10 cellular contexts compared by ENCODE assay signal in genomic region chr14:61547186-61548121, GRCh38.
DNase-seq lines count a peak whose midpoint lies in the region; ATAC-seq and TF ChIP-seq lines count a peak whose summit lies in the region.
"Had no signal": no experiment of that assay in that cellular context is flagged by ENCODE, and none has a peak within 500 bp of the region (broad histone marks: within the 10 kb centered on the region; RNA-seq: fewer than 3 reads in every experiment).

No MANE protein-coding gene starts in this region.

- H2BK12ac ChIP-seq in neuronal stem cell (ENCODE audit: low read length), result no peak overlapping the region

- H3K23ac ChIP-seq in neuronal stem cell (ENCODE audit: low read depth, low read length, poor library complexity), result no peak overlapping the region

- H3K36me3 ChIP-seq in neuronal stem cell (replicated peaks in 1 of 2; ENCODE audit: control insufficient read depth in 2 of 2, insufficient read depth in 2 of 2, low read length in 2 of 2), result no peaks in the 10 kb centered on the region

- no peak overlapping the region for H2BK15ac ChIP-seq in neuronal stem cell (ENCODE audit: low read length)

- no peaks in the 10 kb centered on the region for H3K27me3 Mint-ChIP-seq in CD4-positive, alpha-beta T cell
- no peaks in the 10 kb centered on the region for H3K27me3 Mint-ChIP-seq in chondrocyte (ENCODE audit: low read depth)

- DNase-seq in CD4-positive, alpha-beta T cell, result no peak
- peak; percentile 79 for DNase-seq in MV-4-11 (lab: John Stamatoyannopoulos, UW)
- DNase-seq in chondrocyte (ENCODE audit: low spot score), result no peak
- DNase-seq in neuronal stem cell (ENCODE audit: low spot score), result no peak
- no peak for DNase-seq in posterior cingulate gyrus
- DNase-seq in germinal center (ENCODE audit: low spot score), result no peak
- DNase-seq in occipital lobe (lab: John Stamatoyannopoulos, UW), result no peak
- DNase-seq in NCI-H146 (lab: John Stamatoyannopoulos, UW), result no peak

- H3K36me3 Mint-ChIP-seq in CD4-positive, alpha-beta T cell (ENCODE audit: low read depth), result peaks cover 99% of the 10 kb centered on the region
- peaks cover 4% of the 10 kb centered on the region for H3K36me3 Mint-ChIP-seq in chondrocyte (ENCODE audit: low read depth)

- H3K9me3 ChIP-seq in CD4-positive, alpha-beta T cell (ENCODE audit: control insufficient read depth, low read length), result no peaks in the 10 kb centered on the region
- no peaks in the 10 kb centered on the region for H3K9me3 ChIP-seq in neuronal stem cell (replicated peaks in 1 of 2; ENCODE audit: control insufficient read depth in 2 of 2, insufficient read depth in 1 of 2, low read depth in 1 of 2, low read length in 2 of 2)

- peaks cover 0 to 11% of the 10 kb centered on the region in 2 donors for H3K4me1 ChIP-seq in neuronal stem cell (ENCODE audit: control insufficient read depth in 2 of 2, insufficient read depth in 1 of 2, low read depth in 1 of 2, low read length in 2 of 2)

- H3K9ac ChIP-seq in neuronal stem cell (ENCODE audit: low read depth, low read length, poor library complexity), result no peak overlapping the region

- no peak overlapping the region for H2AK5ac ChIP-seq in neuronal stem cell (ENCODE audit: low read depth, low read length)

- no peak for ATAC-seq in CD4-positive, alpha-beta T cell (ENCODE audit: poor library complexity)
- ATAC-seq: left lobe of liver had no signal

- peak overlapping the region; percentile 50 for H3K27ac Mint-ChIP-seq in CD4-positive, alpha-beta T cell
- H3K27ac Mint-ChIP-seq in chondrocyte (ENCODE audit: unreplicated experiment), result peak overlapping the region; percentile 97

- H2BK120ac ChIP-seq in neuronal stem cell (ENCODE audit: low read depth, low read length), result no peak overlapping the region

- H3K4ac ChIP-seq in neuronal stem cell (ENCODE audit: low read length), result no peak overlapping the region

- peak overlapping the region; percentile 3 for H3K18ac ChIP-seq in neuronal stem cell (ENCODE audit: low read length)

- no peak overlapping the region for H4K91ac ChIP-seq in neuronal stem cell (ENCODE audit: low read depth, low read length, poor library complexity)

- H3K79me1 ChIP-seq in neuronal stem cell (ENCODE audit: low read depth, low read length), result no peaks in the 10 kb centered on the region

- H2AFZ ChIP-seq in neuronal stem cell (ENCODE audit: low read length), result no peak overlapping the region

- H2BK5ac ChIP-seq in neuronal stem cell (ENCODE audit: low read length), result no peak overlapping the region

- intact Hi-C loops in CD4-positive, alpha-beta T cell (cut with DNase I, micrococcal nuclease), result no loop called here
- intact Hi-C loops in posterior cingulate gyrus (cut with DNase I), result no loop called here

- POLR2A ChIA-PET in CD4-positive, alpha-beta T cell (lab: Charles Lee), result interaction anchor here (0.7 to 1.2 kb wide), 3 partner anchors 10 to 115 kb away, joined by 3 to 4 read pairs (median 3); no protein-coding TSS in a partner anchor

- CTCF ChIA-PET in CD4-positive, alpha-beta T cell (lab: Charles Lee), result interaction anchor here (1.2 kb wide), 1 partner anchor 10 kb away, joined by 3 read pairs; no protein-coding TSS in a partner anchor

- H3K14ac ChIP-seq in neuronal stem cell (ENCODE audit: low read length), result no peak overlapping the region

- no peaks in the 10 kb centered on the region for H3K27me3 ChIP-seq in CD4-positive, alpha-beta T cell (ENCODE audit: control insufficient read depth, insufficient read depth, low read length)
- no peaks in the 10 kb centered on the region for H3K27me3 ChIP-seq in neuronal stem cell (ENCODE audit: control insufficient read depth in 3 of 3, insufficient read depth in 3 of 3, low read depth in 1 of 3, low read length in 3 of 3)

- H3K4me2 ChIP-seq in neuronal stem cell (ENCODE audit: insufficient read depth, low read length, poor library complexity, severe bottlenecking), result no peak overlapping the region

- no peaks in the 10 kb centered on the region for H3K9me3 Mint-ChIP-seq in CD4-positive, alpha-beta T cell
- no peaks in the 10 kb centered on the region for H3K9me3 Mint-ChIP-seq in chondrocyte (ENCODE audit: low read depth)

- H4K8ac ChIP-seq in neuronal stem cell (ENCODE audit: low read depth, low read length), result no peak overlapping the region

- H3K4me3 Mint-ChIP-seq in CD4-positive, alpha-beta T cell, result no peak overlapping the region
- H3K4me3 Mint-ChIP-seq in chondrocyte (ENCODE audit: unreplicated experiment), result no peak overlapping the region

- no peak overlapping the region for H3K4me3 ChIP-seq in neuronal stem cell (ENCODE audit: low read length in 2 of 2)
- H3K4me3 ChIP-seq: SK-N-MC had no signal

- peaks cover 42% of the 10 kb centered on the region for H3K4me1 Mint-ChIP-seq in CD4-positive, alpha-beta T cell (ENCODE audit: low read depth)
- peaks cover 87% of the 10 kb centered on the region for H3K4me1 Mint-ChIP-seq in chondrocyte (ENCODE audit: low read depth)

- TF ChIP-seq CTCF in CD4-positive, alpha-beta T cell (IDR thresholded peaks at IDR 0.05), result no peak
- no peak for TF ChIP-seq CTCF in chondrocyte (IDR thresholded peaks at IDR 0.05)

- H3K27ac ChIP-seq in CD4-positive, alpha-beta T cell (ENCODE audit: low read depth, low read length), result no peak overlapping the region
- no peak overlapping the region for H3K27ac ChIP-seq in neuronal stem cell (replicated peaks; ENCODE audit: low read length)
- H3K27ac ChIP-seq: SK-N-MC had no signal

- no CpG with 5 or more reads among the region's 15 CpGs for WGBS in neuronal stem cell (ENCODE audit: extremely low coverage in 2 of 2, insufficient read length in 2 of 2, insufficient replicate concordance in 1 of 2), 2 donors
